ENCODE assay signal across 1 cellular context in the genomic region with DNA sequence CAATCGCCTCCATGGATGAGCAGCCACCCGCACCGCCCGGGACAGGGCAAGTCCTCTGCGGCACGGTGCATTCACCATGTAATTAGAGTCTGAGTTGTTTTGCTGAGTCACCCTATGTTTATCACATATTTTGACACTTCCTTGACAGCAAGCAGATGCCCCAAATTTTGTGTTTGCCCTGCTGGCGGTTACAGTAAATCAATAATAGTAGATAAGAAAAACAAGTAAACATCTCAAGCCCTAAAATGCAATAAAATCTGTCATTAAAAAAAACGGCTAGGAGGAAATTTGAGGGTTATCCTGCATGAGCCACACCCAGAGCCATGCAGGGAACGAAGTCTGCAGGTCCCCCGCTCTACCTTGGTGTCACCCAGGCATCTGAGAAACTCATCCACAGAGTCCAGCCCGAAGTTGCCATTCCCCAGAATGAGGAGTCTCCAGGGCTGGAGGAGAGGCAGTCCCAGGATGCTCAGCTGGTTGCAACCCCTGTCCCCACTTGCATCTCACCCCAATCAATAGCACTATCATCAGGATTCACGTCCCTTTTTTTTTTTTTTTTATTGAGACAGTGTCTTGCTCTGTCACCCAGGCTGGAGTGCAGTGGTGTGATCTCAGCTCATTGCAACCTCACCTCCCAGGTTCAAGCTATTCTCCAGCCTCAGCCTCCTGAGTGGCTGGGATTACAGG.
TF ChIP-seq lines count a peak whose summit lies in the region.

No MANE protein-coding gene starts in this region.

TF ChIP-seq in H1, 55 proteins besides CTCF, POLR2A, EP300 and RAD21:
- peak; percentile 65 for TF ChIP-seq BACH1 (IDR thresholded peaks at IDR 0.05; ENCODE audit: low read length)
- peak; percentile 51; the same call in 1 of the 2 replicates for TF ChIP-seq MAFK (IDR thresholded peaks at IDR 0.05; ENCODE audit: low read depth, low read length)
- TF ChIP-seq HDAC2 (IDR thresholded peaks at IDR 0.05; ENCODE audit: borderline replicate concordance in 1 of 2, low read depth in 2 of 2, low read length in 2 of 2): no peak
TF ChIP-seq in H1: peak in this region for 2.
